15 cellular contexts compared by ENCODE assay signal in the genomic region with DNA sequence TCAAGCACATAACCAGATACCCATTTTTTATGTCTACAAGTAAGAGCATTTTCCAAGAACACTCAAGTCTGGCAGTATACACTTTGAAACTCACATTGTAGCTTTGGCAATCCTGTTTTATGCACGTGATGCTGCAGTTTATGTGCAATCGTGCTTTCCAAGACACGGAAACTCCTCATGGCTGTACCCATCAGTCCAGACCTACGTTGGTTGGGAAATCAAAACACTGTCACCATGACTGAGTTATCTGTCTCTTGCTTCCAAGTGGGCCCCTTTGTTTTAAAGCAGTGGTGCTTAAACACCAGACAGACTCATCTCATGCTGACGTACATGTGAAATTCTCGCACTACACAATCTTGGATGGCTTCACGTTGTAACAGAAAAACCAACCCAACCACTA.
DNase-seq lines count a peak whose midpoint lies in the region; ATAC-seq and TF ChIP-seq lines count a peak whose summit lies in the region.
"Had no signal": no experiment of that assay in that cellular context is flagged by ENCODE, and none has a peak within 500 bp of the region (broad histone marks: within the 10 kb centered on the region; RNA-seq: fewer than 3 reads in every experiment).

No MANE protein-coding gene starts in this region.

- no peaks in the 10 kb centered on the region for H3K79me2 ChIP-seq in hepatocyte
- no peaks in the 10 kb centered on the region for H3K79me2 ChIP-seq in PC-3 (ENCODE audit: low read length)

- POLR2A ChIA-PET in PC-3 (lab: Charles Lee; ENCODE audit: unreplicated experiment), result no interaction called here

- H3K9me3 ChIP-seq in hepatocyte (ENCODE audit: low read depth) (no peaks in the 10 kb centered on the region), PC-3 (ENCODE audit: low read length) (no peaks in the 10 kb centered on the region)
- H3K9me3 ChIP-seq: HAP-1 had no signal

- no peaks in the 10 kb centered on the region for H3K9me3 Mint-ChIP-seq in activated T-cell treated with anti-CD3 and anti-CD28 coated beads, Interleukin-2, amount 50 U/mL, for 72 hours
- H3K9me3 Mint-ChIP-seq in activated T-cell treated with anti-CD3 and anti-CD28 coated beads, Interleukin-2, amount 50 U/mL, for 24 hours, result no peaks in the 10 kb centered on the region
- H3K9me3 Mint-ChIP-seq: CD8-positive, alpha-beta T cell had no signal

- no peak overlapping the region for H3K9ac ChIP-seq in PC-3 (ENCODE audit: low read length)

- H3K4me1 ChIP-seq in hepatocyte (ENCODE audit: insufficient read depth), result no peaks in the 10 kb centered on the region
- H3K4me1 ChIP-seq in PC-3 (ENCODE audit: insufficient read depth, low read length), result peaks cover 9% of the 10 kb centered on the region
- H3K4me1 ChIP-seq: HAP-1 had no signal

- DNase-seq in activated T-cell treated with anti-CD3 and anti-CD28 coated beads, Interleukin-2, amount 50 U/mL, for 72 hours, result no peak
- DNase-seq in activated T-cell treated with anti-CD3 and anti-CD28 coated beads, Interleukin-2, amount 50 U/mL, for 24 hours, result no peak
- DNase-seq in hepatocyte (ENCODE audit: low spot score), result peak; percentile 12
- DNase-seq in renal cortical epithelial cell (ENCODE audit: low read depth), result peak; percentile 21
- DNase-seq in PC-3, result no peak
- DNase-seq in GM10266 (ENCODE audit: extremely low spot score), result no peak
- no peak for DNase-seq in COLO829 (ENCODE audit: low spot score)
- DNase-seq: CD8-positive, alpha-beta T cell; DMS53; GF-D8; GOT3 had no signal

- no peaks in the 10 kb centered on the region for H3K4me1 Mint-ChIP-seq in activated T-cell treated with anti-CD3 and anti-CD28 coated beads, Interleukin-2, amount 50 U/mL, for 72 hours (ENCODE audit: low read depth)
- no peaks in the 10 kb centered on the region for H3K4me1 Mint-ChIP-seq in activated T-cell treated with anti-CD3 and anti-CD28 coated beads, Interleukin-2, amount 50 U/mL, for 24 hours (ENCODE audit: low read depth)
- H3K4me1 Mint-ChIP-seq: CD14-positive monocyte had no signal

- H3K4me2 ChIP-seq in hepatocyte, result no peak overlapping the region
- no peak overlapping the region for H3K4me2 ChIP-seq in PC-3 (ENCODE audit: low read length)

- H3K4me3 Mint-ChIP-seq in activated T-cell treated with anti-CD3 and anti-CD28 coated beads, Interleukin-2, amount 50 U/mL, for 72 hours, result no peak overlapping the region
- no peak overlapping the region for H3K4me3 Mint-ChIP-seq in activated T-cell treated with anti-CD3 and anti-CD28 coated beads, Interleukin-2, amount 50 U/mL, for 24 hours
- H3K4me3 Mint-ChIP-seq: CD14-positive monocyte; CD8-positive, alpha-beta T cell had no signal

- no TSS peak for BruUV-seq in PC-3 (replicated peaks; lab: Mats Ljungman, UMichigan)

- 91% methylated on average over 7 of the region's 7 CpGs for WGBS in hepatocyte (ENCODE audit: low lambda C conversion rate, missing lambda C conversion rate)

- CTCF ChIA-PET in PC-3 (lab: Charles Lee), result no interaction called here

- no peak overlapping the region for H2AFZ ChIP-seq in hepatocyte
- H2AFZ ChIP-seq in PC-3 (ENCODE audit: low read length), result no peak overlapping the region

- TF ChIP-seq CTCF in hepatocyte (IDR thresholded peaks at IDR 0.05; ENCODE audit: poor library complexity), result no peak
- TF ChIP-seq CTCF in PC-3 (conservative IDR thresholded peaks at IDR 0.05; ENCODE audit: low read depth, low read length), result no peak
- no peak for TF ChIP-seq CTCF in GM10266 (IDR thresholded peaks at IDR 0.05; ENCODE audit: control insufficient read depth, insufficient read depth, low read depth, missing control alignments)

- no peaks in the 10 kb centered on the region for H3F3A ChIP-seq in PC-3 (ENCODE audit: low read length, unreplicated experiment)

- H3K27me3 ChIP-seq in hepatocyte (no peaks in the 10 kb centered on the region), PC-3 (ENCODE audit: low read length) (no peaks in the 10 kb centered on the region)

- H4K20me1 ChIP-seq in hepatocyte (ENCODE audit: insufficient read depth, poor library complexity, severe bottlenecking) (no peaks in the 10 kb centered on the region), PC-3 (ENCODE audit: low read length) (no peaks in the 10 kb centered on the region)

- peak overlapping the region; percentile 78 for H3K27ac ChIP-seq in hepatocyte
- H3K27ac ChIP-seq in PC-3 (ENCODE audit: low read length), result no peak overlapping the region
- H3K27ac ChIP-seq: 22Rv1 had no signal

- H3K36me3 ChIP-seq in hepatocyte (replicated peaks; ENCODE audit: insufficient read depth, low read depth) (no peaks in the 10 kb centered on the region), PC-3 (ENCODE audit: low read depth, low read length) (no peaks in the 10 kb centered on the region)
- H3K36me3 ChIP-seq: HAP-1 had no signal

- H3K27ac Mint-ChIP-seq in activated T-cell treated with anti-CD3 and anti-CD28 coated beads, Interleukin-2, amount 50 U/mL, for 72 hours, result peak overlapping the region; percentile 4
- no peak overlapping the region for H3K27ac Mint-ChIP-seq in activated T-cell treated with anti-CD3 and anti-CD28 coated beads, Interleukin-2, amount 50 U/mL, for 24 hours
- H3K27ac Mint-ChIP-seq: CD14-positive monocyte; CD8-positive, alpha-beta T cell had no signal

- ATAC-seq in activated T-cell treated with anti-CD3 and anti-CD28 coated beads, Interleukin-2, amount 50 U/mL, for 72 hours (replicated peaks in 1 of 2), result no peak
- ATAC-seq in PC-3, result no peak
- ATAC-seq in GM18511 (IDR thresholded peaks at IDR 0.05; ENCODE audit: unreplicated experiment), result no peak
- ATAC-seq: CD8-positive, alpha-beta T cell had no signal

- no peaks in the 10 kb centered on the region for H3K27me3 Mint-ChIP-seq in activated T-cell treated with anti-CD3 and anti-CD28 coated beads, Interleukin-2, amount 50 U/mL, for 72 hours (ENCODE audit: low read depth)
- no peaks in the 10 kb centered on the region for H3K27me3 Mint-ChIP-seq in activated T-cell treated with anti-CD3 and anti-CD28 coated beads, Interleukin-2, amount 50 U/mL, for 24 hours

- H3K9me2 ChIP-seq in hepatocyte (replicated peaks; ENCODE audit: insufficient read depth), result no peaks in the 10 kb centered on the region
- H3K9me2 ChIP-seq in PC-3 (replicated peaks; ENCODE audit: low read length), result no peaks in the 10 kb centered on the region

- H3K4me3 ChIP-seq in hepatocyte (no peak overlapping the region), PC-3 (ENCODE audit: low read length) (no peak overlapping the region)
- H3K4me3 ChIP-seq: HAP-1 had no signal

- intact Hi-C loops in PC-3 (cut with micrococcal nuclease), result no loop called here

- peaks cover 0 to 2% of the 10 kb centered on the region in 2 donors for H3K36me3 Mint-ChIP-seq in activated T-cell treated with anti-CD3 and anti-CD28 coated beads, Interleukin-2, amount 50 U/mL, for 72 hours (ENCODE audit: insufficient read depth in 2 of 2)
- H3K36me3 Mint-ChIP-seq in activated T-cell treated with anti-CD3 and anti-CD28 coated beads, Interleukin-2, amount 50 U/mL, for 24 hours (ENCODE audit: low read depth), result peaks cover 9% of the 10 kb centered on the region
- H3K36me3 Mint-ChIP-seq: CD14-positive monocyte had no signal

Comparison
In these comparisons a context has a peak if more than half of its experiments do, and no peak if none do; other contexts are left out.
1. DNase-seq: peak in hepatocyte (single experiment) and renal cortical epithelial cell (single experiment); none in activated T-cell treated with anti-CD3 and anti-CD28 coated beads, Interleukin-2, amount 50 U/mL, for 72 hours (0 of 2), activated T-cell treated with anti-CD3 and anti-CD28 coated beads, Interleukin-2, amount 50 U/mL, for 24 hours (single experiment), PC-3 (single experiment), GM10266 (single experiment) and COLO829 (single experiment).